8 cellular contexts compared by ENCODE assay signal in the genomic region with DNA sequence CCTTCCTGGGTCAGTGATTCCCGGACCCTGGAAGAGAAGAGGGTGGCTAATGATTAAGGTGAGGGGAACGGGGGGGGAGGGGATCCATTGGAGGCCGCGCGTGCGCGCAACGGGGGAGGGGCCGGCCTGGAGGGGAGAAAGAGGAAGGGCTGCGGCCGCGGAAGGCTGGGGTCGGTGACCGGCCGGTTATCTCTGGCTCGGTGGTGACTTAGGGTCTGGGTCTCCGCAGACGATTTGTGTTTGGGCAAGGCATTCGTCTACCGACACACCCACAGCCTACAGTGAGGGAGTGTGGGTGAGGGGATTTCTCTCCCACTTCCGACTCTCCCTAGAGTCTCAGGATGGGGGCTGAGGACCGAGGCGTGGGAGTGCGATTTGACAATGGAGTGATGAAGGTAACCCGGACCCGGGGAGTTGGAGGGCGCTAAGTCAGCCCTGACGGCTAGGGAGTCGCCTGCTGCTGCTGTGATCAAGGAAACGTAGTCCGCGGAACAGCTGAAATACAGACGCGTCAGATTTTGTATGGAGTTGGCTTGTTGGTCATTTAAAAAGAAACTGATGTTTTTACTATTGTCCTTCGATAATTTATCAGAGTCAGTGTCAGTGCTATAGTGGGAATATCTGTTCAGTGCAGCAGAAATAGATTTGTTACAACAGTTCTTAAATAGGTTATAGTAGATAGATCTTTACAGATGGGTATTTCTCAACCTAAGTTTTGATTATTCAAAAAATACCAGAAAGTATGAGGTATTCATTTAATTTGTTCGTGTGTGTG. TPM values are rescaled to one million over a fixed set of nuclear protein-coding genes. Genes with fewer than 3 reads are reported as not detected.
DNase-seq lines count a peak whose midpoint lies in the region; ATAC-seq lines count a peak whose summit lies in the region.

No MANE protein-coding gene starts in this region.

- peak; percentile 42 for ATAC-seq in HG02981 (IDR thresholded peaks at IDR 0.05; ENCODE audit: unreplicated experiment)

- DNase-seq in activated effector memory CD4-positive, alpha-beta T cell treated with anti-CD3 and anti-CD28 coated beads, Interleukin-2, amount 50 U/mL, for 16 hours: peak; percentile 89
- DNase-seq in activated effector memory CD4-positive, alpha-beta T cell treated with Interleukin-2 at 50 U/mL for 16 hours: no peak
- DNase-seq in NCI-H460 (ENCODE audit: extremely low read depth, low read depth) (peak; percentile 5), lung microvascular endothelial cell (ENCODE audit: low read depth in 2 of 2) (peak; percentile 63 to 73)
- peak; percentile 70 for DNase-seq in activated CD4-positive, alpha-beta memory T cell treated with anti-CD3 and anti-CD28 coated beads for 36 hours
- peak; percentile 44 for DNase-seq in effector CD8-positive, alpha-beta T cell (lab: John Stamatoyannopoulos, UW)
- peak; percentile 54 for DNase-seq in stimulated activated CD8-positive, alpha-beta memory T cell treated with anti-CD3 and anti-CD28 coated beads, Interleukin-12 subunit alpha, Interleukin-12 subunit beta, amount 100 ng/mL, for 1 hour (ENCODE audit: low read depth)

- peak overlapping the region; percentile 87 for H3K27ac Mint-ChIP-seq in activated CD4-positive, alpha-beta memory T cell treated with anti-CD3 and anti-CD28 coated beads for 36 hours

- H3K4me1 Mint-ChIP-seq in activated CD4-positive, alpha-beta memory T cell treated with anti-CD3 and anti-CD28 coated beads for 36 hours (ENCODE audit: low read depth): peaks cover 38% of the 10 kb centered on the region

- POLR2A ChIA-PET in activated CD4-positive, alpha-beta memory T cell treated with anti-CD3 and anti-CD28 coated beads for 36 hours (lab: Charles Lee): interaction anchor here (0.6 kb wide), 1 partner anchor 44 kb away, joined by 3 read pairs; no protein-coding TSS in a partner anchor

- no peaks in the 10 kb centered on the region for H3K9me3 Mint-ChIP-seq in activated CD4-positive, alpha-beta memory T cell treated with anti-CD3 and anti-CD28 coated beads for 36 hours

- no peaks in the 10 kb centered on the region for H3K27me3 Mint-ChIP-seq in activated CD4-positive, alpha-beta memory T cell treated with anti-CD3 and anti-CD28 coated beads for 36 hours

- H3K4me3 Mint-ChIP-seq in activated CD4-positive, alpha-beta memory T cell treated with anti-CD3 and anti-CD28 coated beads for 36 hours: peak overlapping the region; percentile 96

- H3K36me3 Mint-ChIP-seq in activated CD4-positive, alpha-beta memory T cell treated with anti-CD3 and anti-CD28 coated beads for 36 hours: peaks cover 14% of the 10 kb centered on the region

- intact Hi-C loops in activated CD4-positive, alpha-beta memory T cell treated with anti-CD3 and anti-CD28 coated beads for 36 hours (cut with micrococcal nuclease): loop anchor here (10.0 kb wide), 1 partner anchor 697 kb away; the partner anchor contains the start of gene BNIP2

- CTCF ChIA-PET in activated CD4-positive, alpha-beta memory T cell treated with anti-CD3 and anti-CD28 coated beads for 36 hours (lab: Charles Lee): interaction anchor here (0.7 to 2.2 kb wide), 3 partner anchors 8 to 540 kb away, joined by 3 to 8 read pairs (median 5); no protein-coding TSS in a partner anchor

RNA-seq across cellular contexts. Expression of gene RNF111, which starts 0.7 kb away (rescaled TPM):
- total RNA-seq in NCI-H460 (2014; rRNA removed; shearing (Covaris generic)): 3.8 and 4.8 TPM in 2 replicates
- 7.3 and 13.8 TPM in 2 replicates for polyA plus RNA-seq in NCI-H460 (2014; cell fraction: nucleus; rRNA removed)
- 10 to 100 TPM; 22.6 to 25.0 TPM for total RNA-seq in activated CD4-positive, alpha-beta memory T cell treated with anti-CD3 and anti-CD28 coated beads for 36 hours
- 13.5 and 18.7 TPM in 2 replicates for total RNA-seq in lung microvascular endothelial cell

RNA-seq across cellular contexts. Expression of gene SLTM, which starts 54.7 kb away (rescaled TPM):
- total RNA-seq in NCI-H460 (2014; rRNA removed; shearing (Covaris generic)): 83.1 and 114 TPM in 2 replicates
- 88.7 and 120 TPM in 2 replicates for polyA plus RNA-seq in NCI-H460 (2014; cell fraction: nucleus; rRNA removed)
- 10 to 100 TPM; 75.7 to 79.2 TPM for total RNA-seq in activated CD4-positive, alpha-beta memory T cell treated with anti-CD3 and anti-CD28 coated beads for 36 hours
- total RNA-seq in lung microvascular endothelial cell: 31.8 and 50.6 TPM in 2 replicates
